8 cellular contexts compared by ENCODE assay signal in the genomic region with DNA sequence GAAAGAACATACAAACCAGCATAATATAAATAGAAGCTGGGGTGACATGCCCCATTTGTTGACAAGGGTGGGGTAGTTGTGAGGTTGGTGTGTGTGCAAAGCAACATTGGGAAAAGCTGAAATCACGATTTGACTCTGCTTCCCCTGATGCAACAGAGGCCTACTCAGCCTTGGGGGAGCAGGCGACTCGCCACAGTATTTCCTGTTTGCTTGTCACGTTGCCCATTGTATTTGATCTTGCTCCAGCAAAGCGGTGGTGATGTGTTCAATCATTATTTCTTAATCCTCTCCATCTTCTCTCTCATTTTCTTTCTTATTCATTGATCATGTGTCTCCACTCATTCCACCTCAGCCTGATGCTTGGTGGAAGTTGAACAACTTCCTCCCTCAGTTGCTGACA.
DNase-seq lines count a peak whose midpoint lies in the region; ATAC-seq, FAIRE-seq and TF ChIP-seq lines count a peak whose summit lies in the region.

No MANE protein-coding gene starts in this region.

- H3K79me2 ChIP-seq in HepG2 (ENCODE audit: insufficient read depth, low read length): no peaks in the 10 kb centered on the region

- peaks cover 40% of the 10 kb centered on the region for H3K4me1 Mint-ChIP-seq in activated T-cell treated with anti-CD3 and anti-CD28 coated beads, Interleukin-2, amount 50 U/mL, for 4 hours (ENCODE audit: low read depth)

- H4K20me1 ChIP-seq in HepG2 (ENCODE audit: insufficient read depth, low read length): no peaks in the 10 kb centered on the region

- H3K27me3 ChIP-seq in HepG2 (ENCODE audit: control insufficient read depth in 1 of 2, insufficient read depth in 2 of 2, low read length in 2 of 2) (no peaks in the 10 kb centered on the region), transverse colon (no peaks in the 10 kb centered on the region)

- H3K27ac ChIP-seq in HepG2 (ENCODE audit: extremely low read length, insufficient read depth, low read length) (no peak overlapping the region), transverse colon (peak overlapping the region; percentile 57 to 69 (median 62)), RWPE1 (no peak overlapping the region; the same call in 1 of the 2 replicates)

- in situ Hi-C loops in KBM-7 (cut with MboI; ENCODE audit: low pct_unique_long_range_greater_than_20kb, low sequenced_read_pairs): no loop called here
- in situ Hi-C loops in HepG2 (cut with HindIII; ENCODE audit: extremely low pct_ligation_motif_present, low pct_unique_long_range_greater_than_20kb): no loop called here
- in situ Hi-C loops in transverse colon (cut with MboI; ENCODE audit: low pct_ligation_motif_present in 1 of 4, low pct_unique_long_range_greater_than_20kb in 1 of 4, low sequenced_read_pairs in 3 of 4): no loop called here

- no peak overlapping the region for H3K9ac ChIP-seq in HepG2 (ENCODE audit: insufficient read depth, low read depth, low read length)

- no peak for TF ChIP-seq RAD21 in HepG2 (CRISPR knock-in tag; IDR thresholded peaks at IDR 0.05)

- no peak for FAIRE-seq in HepG2 (lab: Jason Lieb, UNC)

- H3K27me3 Mint-ChIP-seq in activated T-cell treated with anti-CD3 and anti-CD28 coated beads, Interleukin-2, amount 50 U/mL, for 4 hours (ENCODE audit: low read depth): no peaks in the 10 kb centered on the region

- H3K4me3 Mint-ChIP-seq in activated T-cell treated with anti-CD3 and anti-CD28 coated beads, Interleukin-2, amount 50 U/mL, for 4 hours: peak overlapping the region; percentile 17

- ATAC-seq in GM19035 (IDR thresholded peaks at IDR 0.05; ENCODE audit: unreplicated experiment): peak; percentile 66
- ATAC-seq in activated T-cell treated with anti-CD3 and anti-CD28 coated beads, Interleukin-2, amount 50 U/mL, for 4 hours: peak; percentile 69 to 90
- peak; percentile 37; the same call in 2 of the 3 replicates for ATAC-seq in HepG2

- peaks cover 2% of the 10 kb centered on the region for H3K36me3 Mint-ChIP-seq in activated T-cell treated with anti-CD3 and anti-CD28 coated beads, Interleukin-2, amount 50 U/mL, for 4 hours (ENCODE audit: insufficient read depth)

- intact Hi-C loops in HepG2 (cut with micrococcal nuclease; ENCODE audit: unreplicated experiment) (loop anchor here (2.0 kb wide), 1 partner anchor 49 kb away; no protein-coding TSS in a partner anchor), transverse colon (cut with DNase I; ENCODE audit: low total_unique reads) (no loop called here)

- peak overlapping the region; percentile 65 for H2AFZ ChIP-seq in HepG2 (ENCODE audit: low read length)

- TF ChIP-seq EP300 in HepG2 (IDR thresholded peaks at IDR 0.05; ENCODE audit: low read depth in 2 of 2, low read length in 2 of 2) (no peak), HepG2 (CRISPR knock-in tag; IDR thresholded peaks at IDR 0.05; ENCODE audit: borderline replicate concordance) (no peak), transverse colon (IDR thresholded peaks at IDR 0.05; ENCODE audit: low read depth) (no peak)

- DNase-seq in KBM-7 (peak; percentile 28), HepG2 (ENCODE audit: low spot score) (no peak), transverse colon (peak; percentile 35), iPS-NIHi7 (ENCODE audit: extremely low spot score) (no peak), RWPE1 (ENCODE audit: low spot score) (no peak), epidermal melanocyte (ENCODE audit: insufficient read length, low spot score) (no peak)
- peak; percentile 32 for DNase-seq in activated T-cell treated with anti-CD3 and anti-CD28 coated beads, Interleukin-2, amount 50 U/mL, for 4 hours

- H3K9me3 Mint-ChIP-seq in activated T-cell treated with anti-CD3 and anti-CD28 coated beads, Interleukin-2, amount 50 U/mL, for 4 hours: no peaks in the 10 kb centered on the region

- H3K9me3 ChIP-seq in HepG2 (ENCODE audit: low read length) (no peaks in the 10 kb centered on the region), transverse colon (no peaks in the 10 kb centered on the region)

- TF ChIP-seq POLR2A in HepG2 (IDR thresholded peaks at IDR 0.05; ENCODE audit: insufficient read depth in 1 of 2, low read depth in 2 of 2, low read length in 2 of 2): no peak
- no peak for TF ChIP-seq POLR2A in transverse colon (IDR thresholded peaks at IDR 0.05)

- peaks cover 41% of the 10 kb centered on the region for H3K4me1 ChIP-seq in HepG2 (ENCODE audit: insufficient read depth, low read length)
- peaks cover 7 to 50% (median 24%) of the 10 kb centered on the region in 4 donors for H3K4me1 ChIP-seq in transverse colon

- TF ChIP-seq CTCF in HepG2 (CRISPR knock-in tag; IDR thresholded peaks at IDR 0.05): no peak
- no peak for TF ChIP-seq CTCF in transverse colon (IDR thresholded peaks at IDR 0.05)
- no peak for TF ChIP-seq CTCF in RWPE1 (conservative IDR thresholded peaks at IDR 0.05; ENCODE audit: low read depth)

- H3K4me3 ChIP-seq in HepG2 (replicated peaks in 1 of 3; ENCODE audit: insufficient read depth in 1 of 3, low read depth in 2 of 3, low read length in 3 of 3) (peak overlapping the region in 2 of 3 experiments; percentile 8; a peak in 1 of 6 replicates), transverse colon (no peak overlapping the region)

- POLR2A ChIA-PET in HepG2 (lab: Yijun Ruan, JAX): interaction anchor here (2.4 kb wide), 1 partner anchor 166 kb away, joined by 10 read pairs; the partner anchor contains the start of gene CITED2
- POLR2A ChIA-PET in RWPE1 (lab: Yijun Ruan, JAX; ENCODE audit: low non-redundant PET): no interaction called here

- no peaks in the 10 kb centered on the region for H3K36me3 ChIP-seq in HepG2 (replicated peaks in 1 of 2; ENCODE audit: control insufficient read depth in 1 of 2, insufficient read depth in 2 of 2, low read length in 2 of 2)
- H3K36me3 ChIP-seq in transverse colon: no peaks in the 10 kb centered on the region

- CTCF ChIA-PET in HepG2 (lab: Yijun Ruan, JAX; ENCODE audit: low intra/inter-chr PET ratio, low total read pairs) (no interaction called here), RWPE1 (lab: Yijun Ruan, JAX) (no interaction called here)

- H3K4me2 ChIP-seq in HepG2 (ENCODE audit: low read depth, low read length): peak overlapping the region; percentile 72

- no TSS peak for BruUV-seq in HepG2 (replicated peaks; lab: Mats Ljungman, UMichigan)

- WGBS in HepG2 (ENCODE audit: low lambda C conversion rate): 3% methylated on average over 5 of the region's 5 CpGs
- 69 to 76% methylated on average over 2 to 5 of the region's 5 CpGs for WGBS in transverse colon (ENCODE audit: low coverage in 1 of 2), 2 donors

TF ChIP-seq in HepG2, 621 proteins besides CTCF, POLR2A, EP300 and RAD21 (continues in another document):
- TF ChIP-seq ZBTB25 (CRISPR knock-in tag; IDR thresholded peaks at IDR 0.05) (0 out of 2 replicates have a peak, but pooled peaks have one; percentile 7), HOXA5 (CRISPR knock-in tag; IDR thresholded peaks at IDR 0.05) (0 out of 2 replicates have a peak, but pooled peaks have one; percentile 36), RBM39 (IDR thresholded peaks at IDR 0.05; ENCODE audit: low read depth, low read length, poor library complexity, severe bottlenecking) (no peak), GABPB1 (CRISPR knock-in tag; IDR thresholded peaks at IDR 0.05) (peak; percentile 16; the same call in 1 of the 2 replicates), DMTF1 (CRISPR knock-in tag; IDR thresholded peaks at IDR 0.05) (0 out of 2 replicates have a peak, but pooled peaks have one; percentile 38), DNMT3B (CRISPR knock-in tag; conservative IDR thresholded peaks at IDR 0.05) (no peak), ZBTB39 (CRISPR knock-in tag; IDR thresholded peaks at IDR 0.05) (no peak), ZNF432 (CRISPR knock-in tag; IDR thresholded peaks at IDR 0.05; ENCODE audit: borderline replicate concordance) (no peak), ZNF383 (CRISPR knock-in tag; IDR thresholded peaks at IDR 0.05; ENCODE audit: borderline replicate concordance) (0 out of 2 replicates have a peak, but pooled peaks have one; percentile 22)

Comparison
In these comparisons a context has a peak if more than half of its experiments do, and no peak if none do; other contexts are left out.
1. DNase-seq: peak in KBM-7 (single experiment), activated T-cell treated with anti-CD3 and anti-CD28 coated beads, Interleukin-2, amount 50 U/mL, for 4 hours (single experiment) and transverse colon (single experiment); none in HepG2 (single experiment), iPS-NIHi7 (single experiment), RWPE1 (single experiment) and epidermal melanocyte (single experiment).
2. H3K27ac ChIP-seq: peak in transverse colon (4 of 4); none in HepG2 (single experiment) and RWPE1 (single experiment).
3. H3K4me3 ChIP-seq: peak in HepG2 (2 of 3); none in transverse colon (0 of 4).
4. Peak in every context shown above with its lines, with median percentiles within 50 percentile points of each other: ATAC-seq.